Comparison of ENCODE assay signal across 1 cellular context in the genomic region with DNA sequence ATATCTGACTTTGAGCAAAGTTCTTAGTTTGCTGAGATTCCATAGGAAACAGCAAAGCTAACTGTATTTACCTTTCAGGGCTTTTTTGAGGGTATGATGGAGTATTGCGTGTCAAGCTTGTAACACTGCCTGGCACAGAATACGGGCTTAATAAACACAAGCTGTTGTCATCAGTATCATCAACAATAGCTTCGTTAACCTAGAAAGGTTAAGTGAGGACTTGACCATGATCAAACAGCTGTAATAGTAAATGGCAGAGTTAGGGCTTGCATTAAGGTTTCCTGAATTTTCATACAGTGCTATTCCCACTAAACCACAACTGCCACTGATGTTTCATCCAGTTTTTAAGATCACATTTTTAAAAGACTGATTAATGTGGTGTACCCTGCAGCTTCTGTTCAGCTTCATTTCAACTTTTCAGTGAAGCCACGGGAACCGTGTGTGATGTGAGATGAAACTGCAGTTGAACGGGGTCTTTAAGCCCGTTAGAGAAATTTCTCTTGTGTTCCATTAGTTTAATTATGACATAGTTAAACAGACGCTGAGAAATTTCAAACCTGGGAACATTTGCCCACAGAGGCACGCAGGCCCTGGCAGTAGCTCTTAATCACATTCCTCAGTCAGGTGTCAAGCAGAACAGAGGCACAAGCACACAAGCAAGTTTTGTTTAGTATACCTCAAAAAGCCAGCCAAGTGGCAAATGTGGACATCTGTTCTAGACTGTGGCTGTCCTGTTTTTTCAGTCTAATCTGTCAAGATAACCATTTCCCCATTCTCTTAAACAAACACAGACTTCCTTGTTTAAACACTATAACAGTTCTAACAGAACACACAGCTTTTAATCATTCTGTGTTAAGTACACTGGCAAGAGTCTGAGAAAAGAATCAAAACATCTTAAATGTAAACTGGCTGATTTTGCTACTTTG.
TF ChIP-seq lines count a peak whose summit lies in the region.

No MANE protein-coding gene starts in this region.

TF ChIP-seq in HepG2, 621 proteins besides CTCF, POLR2A, EP300 and RAD21 (continued from another document and continues in another):
- TF ChIP-seq, protein P1, sequence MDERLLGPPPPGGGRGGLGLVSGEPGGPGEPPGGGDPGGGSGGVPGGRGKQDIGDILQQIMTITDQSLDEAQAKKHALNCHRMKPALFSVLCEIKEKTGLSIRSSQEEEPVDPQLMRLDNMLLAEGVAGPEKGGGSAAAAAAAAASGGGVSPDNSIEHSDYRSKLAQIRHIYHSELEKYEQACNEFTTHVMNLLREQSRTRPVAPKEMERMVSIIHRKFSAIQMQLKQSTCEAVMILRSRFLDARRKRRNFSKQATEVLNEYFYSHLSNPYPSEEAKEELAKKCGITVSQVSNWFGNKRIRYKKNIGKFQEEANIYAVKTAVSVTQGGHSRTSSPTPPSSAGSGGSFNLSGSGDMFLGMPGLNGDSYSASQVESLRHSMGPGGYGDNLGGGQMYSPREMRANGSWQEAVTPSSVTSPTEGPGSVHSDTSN (CRISPR knock-in tag; IDR thresholded peaks at IDR 0.05): no peak
- TF ChIP-seq FOSL2 (CRISPR knock-in tag; IDR thresholded peaks at IDR 0.05) (peak; percentile 82), RFXAP (CRISPR knock-in tag; IDR thresholded peaks at IDR 0.05; ENCODE audit: borderline replicate concordance) (0 out of 2 replicates have a peak, but pooled peaks have one; percentile 43), KDM4B (CRISPR knock-in tag; IDR thresholded peaks at IDR 0.05) (no peak), AGO2 (optimal IDR thresholded peaks at IDR 0.05; ENCODE audit: low read depth, low read length) (no peak), NFIB (CRISPR knock-in tag; IDR thresholded peaks at IDR 0.05; ENCODE audit: borderline replicate concordance) (no peak), PHF8 (CRISPR knock-in tag; IDR thresholded peaks at IDR 0.05) (no peak), FIP1L1 (IDR thresholded peaks at IDR 0.05; ENCODE audit: borderline replicate concordance, insufficient read depth, low read depth, low read length) (no peak), HMG20A (CRISPR knock-in tag; IDR thresholded peaks at IDR 0.05; ENCODE audit: borderline replicate concordance) (peak; percentile 97), ZFP36L1 (CRISPR knock-in tag; IDR thresholded peaks at IDR 0.05) (0 out of 2 replicates have a peak, but pooled peaks have one; percentile 29), MATR3 (CRISPR knock-in tag; IDR thresholded peaks at IDR 0.05) (no peak), MAFF (IDR thresholded peaks at IDR 0.05; ENCODE audit: low read depth, low read length) (0 out of 2 replicates have a peak, but pooled peaks have one; percentile 10), POLR2AphosphoS2 (IDR thresholded peaks at IDR 0.05; ENCODE audit: low read depth, low read length) (no peak), EEA1 (CRISPR knock-in tag; IDR thresholded peaks at IDR 0.05; ENCODE audit: borderline replicate concordance) (no peak), ZNF883 (CRISPR knock-in tag; IDR thresholded peaks at IDR 0.05; ENCODE audit: not compliant biosample characterization) (no peak), TRIM24 (CRISPR knock-in tag; IDR thresholded peaks at IDR 0.05) (no peak), SOX6 (IDR thresholded peaks at IDR 0.05) (no peak), SOX6 (CRISPR knock-in tag; IDR thresholded peaks at IDR 0.05) (peak; percentile 94), MIXL1 (CRISPR knock-in tag; IDR thresholded peaks at IDR 0.05) (peak; percentile 90)
- TF ChIP-seq, protein P2, sequence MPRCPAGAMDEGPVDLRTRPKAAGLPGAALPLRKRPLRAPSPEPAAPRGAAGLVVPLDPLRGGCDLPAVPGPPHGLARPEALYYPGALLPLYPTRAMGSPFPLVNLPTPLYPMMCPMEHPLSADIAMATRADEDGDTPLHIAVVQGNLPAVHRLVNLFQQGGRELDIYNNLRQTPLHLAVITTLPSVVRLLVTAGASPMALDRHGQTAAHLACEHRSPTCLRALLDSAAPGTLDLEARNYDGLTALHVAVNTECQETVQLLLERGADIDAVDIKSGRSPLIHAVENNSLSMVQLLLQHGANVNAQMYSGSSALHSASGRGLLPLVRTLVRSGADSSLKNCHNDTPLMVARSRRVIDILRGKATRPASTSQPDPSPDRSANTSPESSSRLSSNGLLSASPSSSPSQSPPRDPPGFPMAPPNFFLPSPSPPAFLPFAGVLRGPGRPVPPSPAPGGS (CRISPR knock-in tag; IDR thresholded peaks at IDR 0.05): no peak; the same call in 1 of the 2 replicates
- TF ChIP-seq, protein P3, sequence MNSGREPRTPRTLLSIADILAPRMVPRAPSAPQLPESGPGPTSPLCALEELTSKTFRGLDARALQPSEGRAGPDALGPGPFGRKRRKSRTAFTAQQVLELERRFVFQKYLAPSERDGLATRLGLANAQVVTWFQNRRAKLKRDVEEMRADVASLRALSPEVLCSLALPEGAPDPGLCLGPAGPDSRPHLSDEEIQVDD (CRISPR knock-in tag; IDR thresholded peaks at IDR 0.05; ENCODE audit: borderline replicate concordance): no peak
- TF ChIP-seq, protein P4, sequence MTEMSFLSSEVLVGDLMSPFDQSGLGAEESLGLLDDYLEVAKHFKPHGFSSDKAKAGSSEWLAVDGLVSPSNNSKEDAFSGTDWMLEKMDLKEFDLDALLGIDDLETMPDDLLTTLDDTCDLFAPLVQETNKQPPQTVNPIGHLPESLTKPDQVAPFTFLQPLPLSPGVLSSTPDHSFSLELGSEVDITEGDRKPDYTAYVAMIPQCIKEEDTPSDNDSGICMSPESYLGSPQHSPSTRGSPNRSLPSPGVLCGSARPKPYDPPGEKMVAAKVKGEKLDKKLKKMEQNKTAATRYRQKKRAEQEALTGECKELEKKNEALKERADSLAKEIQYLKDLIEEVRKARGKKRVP (CRISPR knock-in tag; IDR thresholded peaks at IDR 0.05): peak in 1 of 2 experiments; percentile 34; a peak in 1 of 4 replicates
- TF ChIP-seq, protein P5, sequence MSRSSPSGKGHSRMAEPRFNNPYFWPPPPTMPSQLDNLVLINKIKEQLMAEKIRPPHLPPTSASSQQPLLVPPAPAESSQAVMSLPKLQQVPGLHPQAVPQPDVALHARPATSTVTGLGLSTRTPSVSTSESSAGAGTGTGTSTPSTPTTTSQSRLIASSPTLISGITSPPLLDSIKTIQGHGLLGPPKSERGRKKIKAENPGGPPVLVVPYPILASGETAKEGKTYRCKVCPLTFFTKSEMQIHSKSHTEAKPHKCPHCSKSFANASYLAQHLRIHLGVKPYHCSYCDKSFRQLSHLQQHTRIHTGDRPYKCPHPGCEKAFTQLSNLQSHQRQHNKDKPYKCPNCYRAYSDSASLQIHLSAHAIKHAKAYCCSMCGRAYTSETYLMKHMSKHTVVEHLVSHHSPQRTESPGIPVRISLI (CRISPR knock-in tag; IDR thresholded peaks at IDR 0.05; ENCODE audit: borderline replicate concordance): peak; percentile 96
- TF ChIP-seq, protein P6, sequence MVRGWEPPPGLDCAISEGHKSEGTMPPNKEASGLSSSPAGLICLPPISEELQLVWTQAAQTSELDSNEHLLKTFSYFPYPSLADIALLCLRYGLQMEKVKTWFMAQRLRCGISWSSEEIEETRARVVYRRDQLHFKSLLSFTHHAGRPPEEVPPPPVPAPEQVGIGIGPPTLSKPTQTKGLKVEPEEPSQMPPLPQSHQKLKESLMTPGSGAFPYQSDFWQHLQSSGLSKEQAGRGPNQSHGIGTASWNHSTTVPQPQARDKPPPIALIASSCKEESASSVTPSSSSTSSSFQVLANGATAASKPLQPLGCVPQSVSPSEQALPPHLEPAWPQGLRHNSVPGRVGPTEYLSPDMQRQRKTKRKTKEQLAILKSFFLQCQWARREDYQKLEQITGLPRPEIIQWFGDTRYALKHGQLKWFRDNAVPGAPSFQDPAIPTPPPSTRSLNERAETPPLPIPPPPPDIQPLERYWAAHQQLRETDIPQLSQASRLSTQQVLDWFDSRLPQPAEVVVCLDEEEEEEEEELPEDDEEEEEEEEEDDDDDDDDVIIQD (CRISPR knock-in tag; IDR thresholded peaks at IDR 0.05; ENCODE audit: low read depth): peak; percentile 70; the same call in 1 of the 2 replicates
- TF ChIP-seq, protein P7, sequence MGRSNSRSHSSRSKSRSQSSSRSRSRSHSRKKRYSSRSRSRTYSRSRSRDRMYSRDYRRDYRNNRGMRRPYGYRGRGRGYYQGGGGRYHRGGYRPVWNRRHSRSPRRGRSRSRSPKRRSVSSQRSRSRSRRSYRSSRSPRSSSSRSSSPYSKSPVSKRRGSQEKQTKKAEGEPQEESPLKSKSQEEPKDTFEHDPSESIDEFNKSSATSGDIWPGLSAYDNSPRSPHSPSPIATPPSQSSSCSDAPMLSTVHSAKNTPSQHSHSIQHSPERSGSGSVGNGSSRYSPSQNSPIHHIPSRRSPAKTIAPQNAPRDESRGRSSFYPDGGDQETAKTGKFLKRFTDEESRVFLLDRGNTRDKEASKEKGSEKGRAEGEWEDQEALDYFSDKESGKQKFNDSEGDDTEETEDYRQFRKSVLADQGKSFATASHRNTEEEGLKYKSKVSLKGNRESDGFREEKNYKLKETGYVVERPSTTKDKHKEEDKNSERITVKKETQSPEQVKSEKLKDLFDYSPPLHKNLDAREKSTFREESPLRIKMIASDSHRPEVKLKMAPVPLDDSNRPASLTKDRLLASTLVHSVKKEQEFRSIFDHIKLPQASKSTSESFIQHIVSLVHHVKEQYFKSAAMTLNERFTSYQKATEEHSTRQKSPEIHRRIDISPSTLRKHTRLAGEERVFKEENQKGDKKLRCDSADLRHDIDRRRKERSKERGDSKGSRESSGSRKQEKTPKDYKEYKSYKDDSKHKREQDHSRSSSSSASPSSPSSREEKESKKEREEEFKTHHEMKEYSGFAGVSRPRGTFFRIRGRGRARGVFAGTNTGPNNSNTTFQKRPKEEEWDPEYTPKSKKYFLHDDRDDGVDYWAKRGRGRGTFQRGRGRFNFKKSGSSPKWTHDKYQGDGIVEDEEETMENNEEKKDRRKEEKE (IDR thresholded peaks at IDR 0.05): no peak
- TF ChIP-seq, protein P8, sequence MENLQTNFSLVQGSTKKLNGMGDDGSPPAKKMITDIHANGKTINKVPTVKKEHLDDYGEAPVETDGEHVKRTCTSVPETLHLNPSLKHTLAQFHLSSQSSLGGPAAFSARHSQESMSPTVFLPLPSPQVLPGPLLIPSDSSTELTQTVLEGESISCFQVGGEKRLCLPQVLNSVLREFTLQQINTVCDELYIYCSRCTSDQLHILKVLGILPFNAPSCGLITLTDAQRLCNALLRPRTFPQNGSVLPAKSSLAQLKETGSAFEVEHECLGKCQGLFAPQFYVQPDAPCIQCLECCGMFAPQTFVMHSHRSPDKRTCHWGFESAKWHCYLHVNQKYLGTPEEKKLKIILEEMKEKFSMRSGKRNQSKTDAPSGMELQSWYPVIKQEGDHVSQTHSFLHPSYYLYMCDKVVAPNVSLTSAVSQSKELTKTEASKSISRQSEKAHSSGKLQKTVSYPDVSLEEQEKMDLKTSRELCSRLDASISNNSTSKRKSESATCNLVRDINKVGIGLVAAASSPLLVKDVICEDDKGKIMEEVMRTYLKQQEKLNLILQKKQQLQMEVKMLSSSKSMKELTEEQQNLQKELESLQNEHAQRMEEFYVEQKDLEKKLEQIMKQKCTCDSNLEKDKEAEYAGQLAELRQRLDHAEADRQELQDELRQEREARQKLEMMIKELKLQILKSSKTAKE (CRISPR knock-in tag; IDR thresholded peaks at IDR 0.05; ENCODE audit: borderline replicate concordance): peak; percentile 97
- TF ChIP-seq, protein P9, sequence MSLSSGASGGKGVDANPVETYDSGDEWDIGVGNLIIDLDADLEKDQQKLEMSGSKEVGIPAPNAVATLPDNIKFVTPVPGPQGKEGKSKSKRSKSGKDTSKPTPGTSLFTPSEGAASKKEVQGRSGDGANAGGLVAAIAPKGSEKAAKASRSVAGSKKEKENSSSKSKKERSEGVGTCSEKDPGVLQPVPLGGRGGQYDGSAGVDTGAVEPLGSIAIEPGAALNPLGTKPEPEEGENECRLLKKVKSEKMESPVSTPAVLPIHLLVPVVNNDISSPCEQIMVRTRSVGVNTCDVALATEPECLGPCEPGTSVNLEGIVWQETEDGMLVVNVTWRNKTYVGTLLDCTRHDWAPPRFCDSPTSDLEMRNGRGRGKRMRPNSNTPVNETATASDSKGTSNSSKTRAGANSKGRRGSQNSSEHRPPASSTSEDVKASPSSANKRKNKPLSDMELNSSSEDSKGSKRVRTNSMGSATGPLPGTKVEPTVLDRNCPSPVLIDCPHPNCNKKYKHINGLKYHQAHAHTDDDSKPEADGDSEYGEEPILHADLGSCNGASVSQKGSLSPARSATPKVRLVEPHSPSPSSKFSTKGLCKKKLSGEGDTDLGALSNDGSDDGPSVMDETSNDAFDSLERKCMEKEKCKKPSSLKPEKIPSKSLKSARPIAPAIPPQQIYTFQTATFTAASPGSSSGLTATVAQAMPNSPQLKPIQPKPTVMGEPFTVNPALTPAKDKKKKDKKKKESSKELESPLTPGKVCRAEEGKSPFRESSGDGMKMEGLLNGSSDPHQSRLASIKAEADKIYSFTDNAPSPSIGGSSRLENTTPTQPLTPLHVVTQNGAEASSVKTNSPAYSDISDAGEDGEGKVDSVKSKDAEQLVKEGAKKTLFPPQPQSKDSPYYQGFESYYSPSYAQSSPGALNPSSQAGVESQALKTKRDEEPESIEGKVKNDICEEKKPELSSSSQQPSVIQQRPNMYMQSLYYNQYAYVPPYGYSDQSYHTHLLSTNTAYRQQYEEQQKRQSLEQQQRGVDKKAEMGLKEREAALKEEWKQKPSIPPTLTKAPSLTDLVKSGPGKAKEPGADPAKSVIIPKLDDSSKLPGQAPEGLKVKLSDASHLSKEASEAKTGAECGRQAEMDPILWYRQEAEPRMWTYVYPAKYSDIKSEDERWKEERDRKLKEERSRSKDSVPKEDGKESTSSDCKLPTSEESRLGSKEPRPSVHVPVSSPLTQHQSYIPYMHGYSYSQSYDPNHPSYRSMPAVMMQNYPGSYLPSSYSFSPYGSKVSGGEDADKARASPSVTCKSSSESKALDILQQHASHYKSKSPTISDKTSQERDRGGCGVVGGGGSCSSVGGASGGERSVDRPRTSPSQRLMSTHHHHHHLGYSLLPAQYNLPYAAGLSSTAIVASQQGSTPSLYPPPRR (CRISPR knock-in tag; IDR thresholded peaks at IDR 0.05; ENCODE audit: borderline replicate concordance): peak; percentile 98
- TF ChIP-seq, protein P10, sequence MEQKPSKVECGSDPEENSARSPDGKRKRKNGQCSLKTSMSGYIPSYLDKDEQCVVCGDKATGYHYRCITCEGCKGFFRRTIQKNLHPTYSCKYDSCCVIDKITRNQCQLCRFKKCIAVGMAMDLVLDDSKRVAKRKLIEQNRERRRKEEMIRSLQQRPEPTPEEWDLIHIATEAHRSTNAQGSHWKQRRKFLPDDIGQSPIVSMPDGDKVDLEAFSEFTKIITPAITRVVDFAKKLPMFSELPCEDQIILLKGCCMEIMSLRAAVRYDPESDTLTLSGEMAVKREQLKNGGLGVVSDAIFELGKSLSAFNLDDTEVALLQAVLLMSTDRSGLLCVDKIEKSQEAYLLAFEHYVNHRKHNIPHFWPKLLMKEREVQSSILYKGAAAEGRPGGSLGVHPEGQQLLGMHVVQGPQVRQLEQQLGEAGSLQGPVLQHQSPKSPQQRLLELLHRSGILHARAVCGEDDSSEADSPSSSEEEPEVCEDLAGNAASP (CRISPR knock-in tag; IDR thresholded peaks at IDR 0.05; ENCODE audit: borderline replicate concordance): peak; percentile 95; the same call in 1 of the 2 replicates
- TF ChIP-seq, protein P11, sequence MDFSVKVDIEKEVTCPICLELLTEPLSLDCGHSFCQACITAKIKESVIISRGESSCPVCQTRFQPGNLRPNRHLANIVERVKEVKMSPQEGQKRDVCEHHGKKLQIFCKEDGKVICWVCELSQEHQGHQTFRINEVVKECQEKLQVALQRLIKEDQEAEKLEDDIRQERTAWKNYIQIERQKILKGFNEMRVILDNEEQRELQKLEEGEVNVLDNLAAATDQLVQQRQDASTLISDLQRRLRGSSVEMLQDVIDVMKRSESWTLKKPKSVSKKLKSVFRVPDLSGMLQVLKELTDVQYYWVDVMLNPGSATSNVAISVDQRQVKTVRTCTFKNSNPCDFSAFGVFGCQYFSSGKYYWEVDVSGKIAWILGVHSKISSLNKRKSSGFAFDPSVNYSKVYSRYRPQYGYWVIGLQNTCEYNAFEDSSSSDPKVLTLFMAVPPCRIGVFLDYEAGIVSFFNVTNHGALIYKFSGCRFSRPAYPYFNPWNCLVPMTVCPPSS (IDR thresholded peaks at IDR 0.05): no peak
- TF ChIP-seq, protein P12, sequence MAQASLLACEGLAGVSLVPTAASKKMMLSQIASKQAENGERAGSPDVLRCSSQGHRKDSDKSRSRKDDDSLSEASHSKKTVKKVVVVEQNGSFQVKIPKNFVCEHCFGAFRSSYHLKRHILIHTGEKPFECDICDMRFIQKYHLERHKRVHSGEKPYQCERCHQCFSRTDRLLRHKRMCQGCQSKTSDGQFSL (CRISPR knock-in tag; IDR thresholded peaks at IDR 0.05): no peak
